ENCODE assay signal across 23 cellular contexts in genomic region chr7:116650436-116650835, GRCh38.
"Had no signal": no experiment of that assay in that cellular context is flagged by ENCODE, and none has a peak within 500 bp of the region (broad histone marks: within the 10 kb centered on the region; RNA-seq: fewer than 3 reads in every experiment).

No MANE protein-coding gene starts in this region.

- H3K4me3 ChIP-seq: colonic mucosa, coronary artery, dorsolateral prefrontal cortex, esophagus muscularis mucosa, esophagus squamous epithelium, gastroesophageal sphincter, heart left ventricle, heart right ventricle had no signal

- H3K27ac ChIP-seq: colonic mucosa, coronary artery, dorsolateral prefrontal cortex, epithelial cell of prostate, esophagus muscularis mucosa, esophagus squamous epithelium, foreskin keratinocyte, gastroesophageal sphincter, heart left ventricle, heart right ventricle had no signal

- H3K27me3 ChIP-seq: colonic mucosa, esophagus muscularis mucosa, esophagus squamous epithelium, foreskin keratinocyte, gastroesophageal sphincter, heart left ventricle, heart right ventricle had no signal

- H3K9me3 ChIP-seq: colonic mucosa, esophagus muscularis mucosa, esophagus squamous epithelium, gastroesophageal sphincter, heart left ventricle, heart right ventricle had no signal

- ATAC-seq: effector memory CD8-positive, alpha-beta T cell; esophagus mucosa; foreskin keratinocyte; gastroesophageal sphincter; heart left ventricle; heart right ventricle had no signal

- H3K36me3 ChIP-seq: colonic mucosa, esophagus muscularis mucosa, esophagus squamous epithelium, gastroesophageal sphincter, heart left ventricle, heart right ventricle had no signal

- H3K4me1 ChIP-seq: colonic mucosa had no signal

- DNase-seq: colonic mucosa; cortex of kidney; dermis blood vessel endothelial cell; dorsolateral prefrontal cortex; effector CD4-positive, alpha-beta T cell; effector CD8-positive, alpha-beta T cell; effector memory CD4-positive, alpha-beta T cell; effector memory CD8-positive, alpha-beta T cell; endodermal cell; erythroblast; esophagus squamous epithelium; foreskin fibroblast; foreskin keratinocyte; foreskin melanocyte; glutamatergic neuron; head of caudate nucleus; heart left ventricle; heart right ventricle had no signal
